30 cellular contexts compared by ENCODE assay signal in genomic region chr7:100426516-100426915, GRCh38. TPM values are rescaled to one million over a fixed set of nuclear protein-coding genes. Genes with fewer than 3 reads are reported as not detected.
"Had no signal": no experiment of that assay in that cellular context is flagged by ENCODE, and none has a peak within 500 bp of the region (broad histone marks: within the 10 kb centered on the region; RNA-seq: fewer than 3 reads in every experiment).

No MANE protein-coding gene starts in this region.

- H2AFZ ChIP-seq: neural progenitor cell, parathyroid adenoma had no signal

- ATAC-seq: effector memory CD8-positive, alpha-beta T cell; heart right ventricle; left cardiac atrium; left lung; naive thymus-derived CD4-positive, alpha-beta T cell; sciatic nerve; stimulated activated naive CD8-positive, alpha-beta T cell treated with anti-CD3 and anti-CD28 coated beads, Interleukin-15, amount 100 ng/mL, for 72 hours; upper lobe of right lung had no signal

- H3K27ac ChIP-seq: esophagus squamous epithelium, heart right ventricle, left lung, neural progenitor cell, parathyroid adenoma, suprapubic skin, transverse colon, upper lobe of right lung, uterus had no signal

- DNase-seq: cortex of kidney; effector memory CD8-positive, alpha-beta T cell; erythroblast; esophagus squamous epithelium; foreskin melanocyte; glutamatergic neuron; heart right ventricle; hippocampal formation; left cardiac atrium; left lung; mesendoderm; midbrain; naive thymus-derived CD4-positive, alpha-beta T cell; stimulated activated CD4-positive, alpha-beta T cell treated with anti-CD3 and anti-CD28 coated beads, Interleukin-12 subunit alpha, Interleukin-12 subunit beta, amount 100 ng/mL, for 4 hours; stimulated activated CD4-positive, alpha-beta T cell treated with anti-CD3 and anti-CD28 coated beads, Interleukin-1b, Interleukin-23, amount 100 ng/mL, for 48 hours; stimulated activated CD4-positive, alpha-beta T cell treated with anti-CD3 and anti-CD28 coated beads, Interleukin-4, amount 100 ng/mL, for 1 hour; stimulated activated CD8-positive, alpha-beta memory T cell treated with anti-CD3 and anti-CD28 coated beads, Interleukin-4, amount 100 ng/mL, for 48 hours; stimulated activated naive CD4-positive, alpha-beta T cell; stimulated activated naive CD8-positive, alpha-beta T cell treated with anti-CD3 and anti-CD28 coated beads, Interleukin-15, amount 100 ng/mL, for 72 hours; transverse colon; upper lobe of right lung; uterus had no signal

- H3K36me3 ChIP-seq: neural progenitor cell, suprapubic skin, transverse colon, upper lobe of right lung, uterus had no signal

- H3K9ac ChIP-seq: neural progenitor cell, parathyroid adenoma had no signal

- H3K4me2 ChIP-seq: neural progenitor cell, smooth muscle cell had no signal

- H3K4me3 ChIP-seq: esophagus squamous epithelium, heart right ventricle, left lung, neural progenitor cell, smooth muscle cell, suprapubic skin, transverse colon, upper lobe of right lung, uterus had no signal

- H3K79me2 ChIP-seq: parathyroid adenoma had no signal

- FAIRE-seq: endometrium, islet of Langerhans had no signal

- H3K9me3 ChIP-seq: esophagus squamous epithelium, heart right ventricle, left lung, suprapubic skin, transverse colon, upper lobe of right lung, uterus had no signal

- H3K27me3 ChIP-seq: esophagus squamous epithelium, heart right ventricle, left lung, suprapubic skin, transverse colon, upper lobe of right lung, uterus had no signal

RNA-seq across cellular contexts. Expression of gene SPACDR, which starts 37.5 kb away (rescaled TPM):
- total RNA-seq: esophagus squamous epithelium, kidney epithelial cell, smooth muscle cell, transverse colon had no signal
